Comparison of ENCODE assay signal across 2 cellular contexts in the genomic region with DNA sequence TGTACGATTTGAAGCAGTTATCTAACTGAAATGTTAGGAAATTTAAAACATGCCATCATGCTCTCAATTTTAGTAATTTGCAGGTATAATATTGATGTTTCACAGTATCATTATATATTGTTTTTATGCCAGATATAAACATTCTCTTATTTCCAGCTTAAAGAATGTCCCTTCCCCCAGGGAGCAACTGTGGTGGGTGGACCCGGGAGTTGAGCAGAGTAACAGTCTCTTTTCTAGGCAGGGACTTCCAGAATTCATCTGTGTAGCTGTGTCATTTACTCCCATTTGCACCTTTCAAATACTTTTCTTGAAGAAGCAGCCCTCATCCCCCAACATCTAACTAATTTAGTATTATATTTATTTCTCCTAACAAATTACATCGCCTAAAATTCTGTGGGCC.
TF ChIP-seq lines count a peak whose summit lies in the region.

No MANE protein-coding gene starts in this region.

TF ChIP-seq in A549, 52 proteins besides CTCF, POLR2A, EP300 and RAD21:
- TF ChIP-seq NPAS2 (CRISPR knock-in tag; IDR thresholded peaks at IDR 0.05; ENCODE audit: borderline replicate concordance) (no peak), RNF2 (IDR thresholded peaks at IDR 0.05; ENCODE audit: borderline replicate concordance, low read depth) (no peak), JUN (IDR thresholded peaks at IDR 0.05) (no peak), JUNB (IDR thresholded peaks at IDR 0.05) (no peak), FOSB (CRISPR knock-in tag; IDR thresholded peaks at IDR 0.05) (no peak), EHMT2 (IDR thresholded peaks at IDR 0.05; ENCODE audit: low read depth) (no peak)
- TF ChIP-seq, protein P1, sequence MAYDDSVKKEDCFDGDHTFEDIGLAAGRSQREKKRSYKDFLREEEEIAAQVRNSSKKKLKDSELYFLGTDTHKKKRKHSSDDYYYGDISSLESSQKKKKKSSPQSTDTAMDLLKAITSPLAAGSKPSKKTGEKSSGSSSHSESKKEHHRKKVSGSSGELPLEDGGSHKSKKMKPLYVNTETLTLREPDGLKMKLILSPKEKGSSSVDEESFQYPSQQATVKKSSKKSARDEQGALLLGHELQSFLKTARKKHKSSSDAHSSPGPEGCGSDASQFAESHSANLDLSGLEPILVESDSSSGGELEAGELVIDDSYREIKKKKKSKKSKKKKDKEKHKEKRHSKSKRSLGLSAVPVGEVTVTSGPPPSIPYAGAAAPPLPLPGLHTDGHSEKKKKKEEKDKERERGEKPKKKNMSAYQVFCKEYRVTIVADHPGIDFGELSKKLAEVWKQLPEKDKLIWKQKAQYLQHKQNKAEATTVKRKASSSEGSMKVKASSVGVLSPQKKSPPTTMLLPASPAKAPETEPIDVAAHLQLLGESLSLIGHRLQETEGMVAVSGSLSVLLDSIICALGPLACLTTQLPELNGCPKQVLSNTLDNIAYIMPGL (CRISPR knock-in tag; IDR thresholded peaks at IDR 0.05; ENCODE audit: borderline replicate concordance): no peak
- TF ChIP-seq, protein P2, sequence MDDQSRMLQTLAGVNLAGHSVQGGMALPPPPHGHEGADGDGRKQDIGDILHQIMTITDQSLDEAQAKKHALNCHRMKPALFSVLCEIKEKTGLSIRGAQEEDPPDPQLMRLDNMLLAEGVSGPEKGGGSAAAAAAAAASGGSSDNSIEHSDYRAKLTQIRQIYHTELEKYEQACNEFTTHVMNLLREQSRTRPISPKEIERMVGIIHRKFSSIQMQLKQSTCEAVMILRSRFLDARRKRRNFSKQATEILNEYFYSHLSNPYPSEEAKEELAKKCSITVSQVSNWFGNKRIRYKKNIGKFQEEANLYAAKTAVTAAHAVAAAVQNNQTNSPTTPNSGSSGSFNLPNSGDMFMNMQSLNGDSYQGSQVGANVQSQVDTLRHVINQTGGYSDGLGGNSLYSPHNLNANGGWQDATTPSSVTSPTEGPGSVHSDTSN (IDR thresholded peaks at IDR 0.05): no peak

TF ChIP-seq in HEK293T, 16 proteins besides CTCF, POLR2A, EP300 and RAD21:
- TF ChIP-seq CTBP1 (IDR thresholded peaks at IDR 0.05; ENCODE audit: borderline replicate concordance) (no peak), ARNT (IDR thresholded peaks at IDR 0.05) (no peak), FOXA1 (IDR thresholded peaks at IDR 0.05) (no peak), NFRKB (IDR thresholded peaks at IDR 0.05) (no peak), PKNOX1 (IDR thresholded peaks at IDR 0.05) (no peak), HDGF (IDR thresholded peaks at IDR 0.05; ENCODE audit: borderline replicate concordance) (no peak), FOXK2 (IDR thresholded peaks at IDR 0.05) (no peak), SP1 (IDR thresholded peaks at IDR 0.05) (no peak), SUZ12 (IDR thresholded peaks at IDR 0.05) (no peak), LEF1 (IDR thresholded peaks at IDR 0.05; ENCODE audit: borderline replicate concordance) (no peak), BHLHE40 (IDR thresholded peaks at IDR 0.05; ENCODE audit: borderline replicate concordance) (no peak), FOXM1 (IDR thresholded peaks at IDR 0.05; ENCODE audit: borderline replicate concordance) (no peak), TARDBP (IDR thresholded peaks at IDR 0.05) (no peak)
